1 cellular context compared by ENCODE assay signal in the genomic region with DNA sequence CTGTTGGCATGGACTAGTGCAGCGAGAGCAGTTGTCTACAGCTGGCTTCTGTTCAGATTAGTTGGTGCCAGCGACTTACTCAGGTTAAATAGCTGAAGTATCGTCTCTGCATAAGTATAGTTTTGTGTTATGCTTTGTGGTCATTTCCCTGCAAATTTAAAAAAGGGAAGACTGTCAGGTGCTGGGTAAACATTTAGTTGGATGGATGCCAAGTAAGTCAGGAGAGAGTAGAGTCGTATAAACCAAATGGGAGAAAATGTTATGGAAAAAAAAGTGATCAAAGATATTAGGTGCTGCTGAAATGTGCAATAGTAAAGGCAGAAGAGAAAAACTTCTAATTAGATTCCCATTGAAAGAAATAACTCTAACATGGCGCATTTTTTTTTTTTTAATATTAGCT.
TF ChIP-seq lines count a peak whose summit lies in the region.

No MANE protein-coding gene starts in this region.

TF ChIP-seq in H1, 55 proteins besides CTCF, POLR2A, EP300 and RAD21:
- TF ChIP-seq TCF12 (IDR thresholded peaks at IDR 0.05; ENCODE audit: low read depth, low read length) (no peak), SIN3A (conservative IDR thresholded peaks at IDR 0.05 in 1 of 2, IDR thresholded peaks at IDR 0.05 in 1 of 2; ENCODE audit: low read depth in 1 of 2, low read length in 2 of 2) (no peak), ATF2 (IDR thresholded peaks at IDR 0.05; ENCODE audit: low read length) (no peak), JUND (IDR thresholded peaks at IDR 0.05; ENCODE audit: low read length) (no peak), TEAD4 (IDR thresholded peaks at IDR 0.05; ENCODE audit: low read depth, low read length) (no peak), SIRT6 (IDR thresholded peaks at IDR 0.05; ENCODE audit: low read length) (no peak), TBP (IDR thresholded peaks at IDR 0.05; ENCODE audit: low read depth, low read length) (no peak), GABPA (IDR thresholded peaks at IDR 0.05; ENCODE audit: borderline replicate concordance, insufficient read depth, low read length) (no peak), E2F6 (IDR thresholded peaks at IDR 0.05) (no peak), CEBPB (IDR thresholded peaks at IDR 0.05; ENCODE audit: low read depth, low read length) (no peak), JUN (IDR thresholded peaks at IDR 0.05; ENCODE audit: low read depth, low read length) (no peak), SUZ12 (IDR thresholded peaks at IDR 0.05; ENCODE audit: low read length) (no peak), YY1 (IDR thresholded peaks at IDR 0.05; ENCODE audit: low read depth, low read length) (no peak)
